Comparison of ENCODE assay signal across 17 cellular contexts in the genomic region with DNA sequence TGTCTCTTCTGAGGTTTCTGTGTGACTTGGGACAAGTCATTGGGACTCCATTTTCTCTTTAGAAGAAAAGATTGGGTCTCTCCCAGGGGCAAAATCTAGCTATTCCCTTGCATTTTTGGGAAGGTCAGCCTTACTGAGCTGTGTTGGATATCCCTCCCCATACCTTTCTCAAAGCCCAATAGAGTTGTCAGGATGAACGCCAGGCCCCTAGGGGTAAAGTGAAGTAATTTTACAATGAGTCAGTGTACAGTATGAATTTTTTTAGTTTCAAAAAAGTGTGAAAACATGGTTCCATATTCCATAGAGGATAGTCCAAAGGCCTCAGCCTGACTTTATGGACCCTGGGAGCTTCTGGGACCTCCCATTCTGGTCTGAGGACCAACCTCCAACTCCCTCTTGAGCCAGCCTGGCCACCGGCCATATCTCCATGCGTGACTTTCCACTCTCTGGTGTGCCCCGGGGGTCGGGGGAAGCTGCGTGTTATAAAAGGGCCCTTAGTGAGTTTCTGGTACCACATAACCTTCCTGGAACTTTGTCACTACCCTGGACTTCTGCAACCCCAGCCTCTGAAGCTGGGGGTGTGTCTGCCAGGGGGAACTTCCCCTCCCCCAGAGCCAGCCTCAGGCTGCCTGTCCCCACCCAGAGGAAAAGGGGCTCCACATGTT. TPM values are rescaled to one million over a fixed set of nuclear protein-coding genes. Genes with fewer than 3 reads are reported as not detected.
A peak's percentile ranks its signal among the peaks of the same experiment; 100 is the strongest.
DNase-seq lines count a peak whose midpoint lies in the region; ATAC-seq, FAIRE-seq and TF ChIP-seq lines count a peak whose summit lies in the region.
"Had no signal": no experiment of that assay in that cellular context is flagged by ENCODE, and none has a peak within 500 bp of the region (broad histone marks: within the 10 kb centered on the region; RNA-seq: fewer than 3 reads in every experiment).

No MANE protein-coding gene starts in this region.

- H3K36me3 ChIP-seq in Peyer's patch = no peaks in the 10 kb centered on the region

- H3K27me3 ChIP-seq in Peyer's patch = no peaks in the 10 kb centered on the region

- H3K27me3 Mint-ChIP-seq in osteocyte (ENCODE audit: unreplicated experiment) = no peaks in the 10 kb centered on the region

- ATAC-seq in HG03097 (IDR thresholded peaks at IDR 0.05; ENCODE audit: low FRiP score, unreplicated experiment) = no peak

- no peak for FAIRE-seq in HTR-8/SVneo (lab: Jason Lieb, UNC)
- FAIRE-seq: GM18507 had no signal

- H3K4me1 ChIP-seq in Peyer's patch = peaks cover 0 to 62% (median 9%) of the 10 kb centered on the region in 4 donors

- H3K9me3 ChIP-seq in Peyer's patch = no peaks in the 10 kb centered on the region

- peak overlapping the region; percentile 31 for H3K27ac Mint-ChIP-seq in osteocyte (ENCODE audit: unreplicated experiment)

- peaks cover 28% of the 10 kb centered on the region for H3K4me1 Mint-ChIP-seq in osteocyte (ENCODE audit: unreplicated experiment)

- no peaks in the 10 kb centered on the region for H3K36me3 Mint-ChIP-seq in osteocyte (ENCODE audit: unreplicated experiment)

- TF ChIP-seq POLR2A in Peyer's patch (IDR thresholded peaks at IDR 0.05) = no peak

- H3K4me3 ChIP-seq in Peyer's patch = peak overlapping the region in 2 of 4 donors; percentile 58 to 60
- no peak overlapping the region for H3K4me3 ChIP-seq in epithelial cell of esophagus (ENCODE audit: low read length)

- peak overlapping the region in 3 of 4 donors; percentile 53 to 86 (median 69) for H3K27ac ChIP-seq in Peyer's patch

- no peak overlapping the region for H3K4me3 Mint-ChIP-seq in osteocyte (ENCODE audit: unreplicated experiment)

- DNase-seq in EH (ENCODE audit: low read depth) (peak; percentile 53), Peyer's patch (peak in 1 of 3 donors; percentile 54), epithelial cell of esophagus (ENCODE audit: low read depth) (peak; percentile 59), osteocyte (ENCODE audit: extremely low spot score, unreplicated experiment) (no peak), GM19238 (ENCODE audit: insufficient read length, low spot score) (no peak), HTR-8/SVneo (ENCODE audit: insufficient read length, low spot score) (no peak), amniotic stem cell (lab: John Stamatoyannopoulos, UW) (no peak)
- DNase-seq: activated naive CD4-positive, alpha-beta T cell treated with Interleukin-2 at 50 U/mL for 16 hours; activated T-cell treated with anti-CD3 and anti-CD28 coated beads for 4 hours; dermis blood vessel endothelial cell; DND-41; KG1; NCI-H2081; NCI-H510A treated with DMSO at 0.1 percent for 48 hours; SHP77 treated with DMSO at 0.1 percent for 48 hours had no signal

- TF ChIP-seq CTCF in Peyer's patch (IDR thresholded peaks at IDR 0.05) (no peak), epithelial cell of esophagus (IDR thresholded peaks at IDR 0.05; ENCODE audit: insufficient read depth, low read depth, low read length, missing control alignments) (no peak), osteocyte (IDR thresholded peaks at IDR 0.05) (no peak)

- H3K9me3 Mint-ChIP-seq in osteocyte (ENCODE audit: unreplicated experiment) = no peaks in the 10 kb centered on the region

RNA-seq across cellular contexts. Expression of a gene that starts 52.5 kb away (rescaled TPM):
- 10 to 100 TPM; 28.1 to 93.3 (median 75.8) TPM for total RNA-seq in Peyer's patch
- 17.8 and 18.4 TPM in 2 replicates for total RNA-seq in osteocyte

Comparison
In these comparisons a context has a peak if more than half of its experiments do, and no peak if none do; other contexts are left out.
1. DNase-seq: peak in EH (single experiment) and epithelial cell of esophagus (single experiment); none in osteocyte (single experiment), GM19238 (single experiment), HTR-8/SVneo (single experiment) and amniotic stem cell (single experiment).